ENCODE assay signal across 9 cellular contexts in genomic region chr7:44022069-44022468, GRCh38. TPM values are rescaled to one million over a fixed set of nuclear protein-coding genes. Genes with fewer than 3 reads are reported as not detected.
"Had no signal": no experiment of that assay in that cellular context is flagged by ENCODE, and none has a peak within 500 bp of the region (broad histone marks: within the 10 kb centered on the region; RNA-seq: fewer than 3 reads in every experiment).

No MANE protein-coding gene starts in this region.

RNA-seq across cellular contexts. Expression of gene SPDYE1, which starts 24.4 kb away (rescaled TPM):
- total RNA-seq: LHCN-M2, MCF 10A, NCI-H460, OCI-LY7, PC-9, Right ventricle myocardium inferior, RPMI7951, SJCRH30, SK-MEL-5 had no signal

RNA-seq across cellular contexts. Expression of gene PGAM2, which starts 43.3 kb away (rescaled TPM):
- total RNA-seq: LHCN-M2, MCF 10A, NCI-H460, SJCRH30, SK-MEL-5 had no signal
